1 cellular context compared by ENCODE assay signal in genomic region chr2:38261569-38262513, GRCh38.
TF ChIP-seq lines count a peak whose summit lies in the region.

No MANE protein-coding gene starts in this region.

TF ChIP-seq in HepG2, 621 proteins besides CTCF, POLR2A, EP300 and RAD21 (continued from another document):
- TF ChIP-seq TFDP2 (CRISPR knock-in tag; IDR thresholded peaks at IDR 0.05) (no peak), ZNF17 (CRISPR knock-in tag; IDR thresholded peaks at IDR 0.05) (no peak)
